In genomic region chr5:127030259-127031146, GRCh38 we compare ENCODE assay signal across 1 cellular context.
TF ChIP-seq lines count a peak whose summit lies in the region.

Gene MARCHF3, minus strand, starts transcription at chr5:127030558. Its CDS starts 112,387 bp downstream, at chr5:126918171.

TF ChIP-seq in WTC11, 78 proteins besides CTCF, POLR2A, EP300 and RAD21 (continued from another document):
- TF ChIP-seq AFF4 (CRISPR knock-in tag; IDR thresholded peaks at IDR 0.05; ENCODE audit: borderline replicate concordance) (peak; percentile 16; the same call in 1 of the 2 replicates), E2F5 (CRISPR knock-in tag; IDR thresholded peaks at IDR 0.05) (peak; percentile 93), NFE2L1 (CRISPR knock-in tag; IDR thresholded peaks at IDR 0.05) (peak; percentile 65; the same call in 1 of the 2 replicates), NR1H2 (CRISPR knock-in tag; IDR thresholded peaks at IDR 0.05) (no peak), FOXK1 (CRISPR knock-in tag; IDR thresholded peaks at IDR 0.05) (0 out of 2 replicates have a peak, but pooled peaks have one; percentile 54), MLX (CRISPR knock-in tag; IDR thresholded peaks at IDR 0.05) (no peak; the same call in 1 of the 2 replicates), RELA (CRISPR knock-in tag; IDR thresholded peaks at IDR 0.05; ENCODE audit: borderline replicate concordance) (no peak), NFYB (CRISPR knock-in tag; conservative IDR thresholded peaks at IDR 0.05; ENCODE audit: low read depth) (peak; percentile 89), CREM (CRISPR knock-in tag; IDR thresholded peaks at IDR 0.05) (peak; percentile 83; the same call in 1 of the 2 replicates), HMGXB4 (CRISPR knock-in tag; IDR thresholded peaks at IDR 0.05) (peak; percentile 91), FOXP4 (CRISPR knock-in tag; IDR thresholded peaks at IDR 0.05) (peak; percentile 20; the same call in 1 of the 2 replicates), ZNF232 (CRISPR knock-in tag; IDR thresholded peaks at IDR 0.05) (no peak; the same call in 1 of the 2 replicates), CREB1 (CRISPR knock-in tag; IDR thresholded peaks at IDR 0.05) (peak; percentile 52; the same call in 1 of the 2 replicates), MYBL2 (CRISPR knock-in tag; IDR thresholded peaks at IDR 0.05) (peak; percentile 50; the same call in 1 of the 2 replicates), ZNF423 (CRISPR knock-in tag; IDR thresholded peaks at IDR 0.05) (no peak), E2F1 (CRISPR knock-in tag; IDR thresholded peaks at IDR 0.05) (0 out of 2 replicates have a peak, but pooled peaks have one; percentile 81), ATF6 (CRISPR knock-in tag; IDR thresholded peaks at IDR 0.05) (peak; percentile 65; the same call in 1 of the 2 replicates), FOXP1 (CRISPR knock-in tag; IDR thresholded peaks at IDR 0.05; ENCODE audit: borderline replicate concordance) (0 out of 2 replicates have a peak, but pooled peaks have one; percentile 13), ZNF425 (CRISPR knock-in tag; conservative IDR thresholded peaks at IDR 0.05) (no peak), ESRRA (CRISPR knock-in tag; IDR thresholded peaks at IDR 0.05; ENCODE audit: borderline replicate concordance) (peak; percentile 76; the same call in 1 of the 2 replicates), JUN (CRISPR knock-in tag; IDR thresholded peaks at IDR 0.05) (no peak), TEAD4 (CRISPR knock-in tag; IDR thresholded peaks at IDR 0.05) (no peak), ZNF396 (CRISPR knock-in tag; IDR thresholded peaks at IDR 0.05; ENCODE audit: borderline replicate concordance) (no peak), SP1 (CRISPR knock-in tag; conservative IDR thresholded peaks at IDR 0.05) (peak; percentile 96), ZMAT4 (CRISPR knock-in tag; IDR thresholded peaks at IDR 0.05) (no peak), PREB (CRISPR knock-in tag; IDR thresholded peaks at IDR 0.05; ENCODE audit: borderline replicate concordance) (peak; percentile 13; the same call in 1 of the 2 replicates), KAT7 (CRISPR knock-in tag; IDR thresholded peaks at IDR 0.05; ENCODE audit: borderline replicate concordance) (peak; percentile 72)
